Comparison of ENCODE assay signal across 1 cellular context in genomic region chr20:62419759-62420158, GRCh38.
TF ChIP-seq lines count a peak whose summit lies in the region.

No MANE protein-coding gene starts in this region.

TF ChIP-seq in K562, 482 proteins besides CTCF, POLR2A, EP300 and RAD21:
- TF ChIP-seq HINFP (tag; conservative IDR thresholded peaks at IDR 0.05; ENCODE audit: low read depth), result no peak
- TF ChIP-seq, protein P1, sequence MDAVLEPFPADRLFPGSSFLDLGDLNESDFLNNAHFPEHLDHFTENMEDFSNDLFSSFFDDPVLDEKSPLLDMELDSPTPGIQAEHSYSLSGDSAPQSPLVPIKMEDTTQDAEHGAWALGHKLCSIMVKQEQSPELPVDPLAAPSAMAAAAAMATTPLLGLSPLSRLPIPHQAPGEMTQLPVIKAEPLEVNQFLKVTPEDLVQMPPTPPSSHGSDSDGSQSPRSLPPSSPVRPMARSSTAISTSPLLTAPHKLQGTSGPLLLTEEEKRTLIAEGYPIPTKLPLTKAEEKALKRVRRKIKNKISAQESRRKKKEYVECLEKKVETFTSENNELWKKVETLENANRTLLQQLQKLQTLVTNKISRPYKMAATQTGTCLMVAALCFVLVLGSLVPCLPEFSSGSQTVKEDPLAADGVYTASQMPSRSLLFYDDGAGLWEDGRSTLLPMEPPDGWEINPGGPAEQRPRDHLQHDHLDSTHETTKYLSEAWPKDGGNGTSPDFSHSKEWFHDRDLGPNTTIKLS (IDR thresholded peaks at IDR 0.05; ENCODE audit: borderline replicate concordance, low read depth), result no peak
- no peak for TF ChIP-seq NR1H2 (CRISPR knock-in tag; IDR thresholded peaks at IDR 0.05)
- TF ChIP-seq, protein P2, sequence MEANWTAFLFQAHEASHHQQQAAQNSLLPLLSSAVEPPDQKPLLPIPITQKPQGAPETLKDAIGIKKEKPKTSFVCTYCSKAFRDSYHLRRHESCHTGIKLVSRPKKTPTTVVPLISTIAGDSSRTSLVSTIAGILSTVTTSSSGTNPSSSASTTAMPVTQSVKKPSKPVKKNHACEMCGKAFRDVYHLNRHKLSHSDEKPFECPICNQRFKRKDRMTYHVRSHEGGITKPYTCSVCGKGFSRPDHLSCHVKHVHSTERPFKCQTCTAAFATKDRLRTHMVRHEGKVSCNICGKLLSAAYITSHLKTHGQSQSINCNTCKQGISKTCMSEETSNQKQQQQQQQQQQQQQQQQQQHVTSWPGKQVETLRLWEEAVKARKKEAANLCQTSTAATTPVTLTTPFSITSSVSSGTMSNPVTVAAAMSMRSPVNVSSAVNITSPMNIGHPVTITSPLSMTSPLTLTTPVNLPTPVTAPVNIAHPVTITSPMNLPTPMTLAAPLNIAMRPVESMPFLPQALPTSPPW (CRISPR knock-in tag; IDR thresholded peaks at IDR 0.05), result peak; percentile 54; the same call in 1 of the 2 replicates
- no peak for TF ChIP-seq TEAD4 (IDR thresholded peaks at IDR 0.05; ENCODE audit: low read length)
- no peak for TF ChIP-seq TEAD4 (CRISPR knock-in tag; IDR thresholded peaks at IDR 0.05; ENCODE audit: borderline replicate concordance)
